ENCODE assay signal across 8 cellular contexts in genomic region chr19:34733826-34734600, GRCh38. TPM values are rescaled to one million over a fixed set of nuclear protein-coding genes. Genes with fewer than 3 reads are reported as not detected.
DNase-seq lines count a peak whose midpoint lies in the region; ATAC-seq and TF ChIP-seq lines count a peak whose summit lies in the region.

TSS of gene ZNF181 (plus strand) at chr19:34734243. CDS start at chr19:34735038, 795 bp downstream.

- peaks cover 9 to 22% of the 10 kb centered on the region in 2 donors for H3K4me1 ChIP-seq in ascending aorta
- peaks cover 0 to 6% of the 10 kb centered on the region in 2 donors for H3K4me1 ChIP-seq in aorta (ENCODE audit: control insufficient read depth in 1 of 2, insufficient read depth in 2 of 2, low read length in 2 of 2)

- no peak for TF ChIP-seq CTCF in ascending aorta (IDR thresholded peaks at IDR 0.05)

- peaks cover 23 to 36% of the 10 kb centered on the region in 2 donors for H3K36me3 ChIP-seq in ascending aorta
- H3K36me3 ChIP-seq in aorta (ENCODE audit: control insufficient read depth in 1 of 2, insufficient read depth in 2 of 2, low read length in 1 of 2): peaks cover 3 to 5% of the 10 kb centered on the region in 2 donors

- 0 to 1% methylated on average over 69 of the region's 69 CpGs for WGBS in aorta, 2 donors

- peak; percentile 87 for ATAC-seq in GM18498 (IDR thresholded peaks at IDR 0.05; ENCODE audit: unreplicated experiment)
- peak; percentile 80 for ATAC-seq in HG02885 (IDR thresholded peaks at IDR 0.05; ENCODE audit: poor library complexity, unreplicated experiment)
- peak; percentile 97 for ATAC-seq in aorta (ENCODE audit: low FRiP score)

- no peaks in the 10 kb centered on the region for H3K27me3 ChIP-seq in ascending aorta
- H3K27me3 ChIP-seq in aorta (ENCODE audit: control insufficient read depth in 1 of 2, insufficient read depth in 2 of 2, low read length in 1 of 2): no peaks in the 10 kb centered on the region

- peaks cover 19 to 26% of the 10 kb centered on the region in 2 donors for H3K9me3 ChIP-seq in ascending aorta
- peaks cover 7% of the 10 kb centered on the region for H3K9me3 ChIP-seq in aorta (ENCODE audit: control insufficient read depth, low read length)

- H3K4me3 ChIP-seq in ascending aorta: peak within 1 kb of the TSS; percentile 62 to 94
- H3K4me3 ChIP-seq in aorta (ENCODE audit: low read length in 2 of 2): peak within 1 kb of the TSS; percentile 85 to 95

- H3K27ac ChIP-seq in ascending aorta (peak within 1 kb of the TSS; percentile 97 to 98), aorta (ENCODE audit: low read depth in 1 of 2, low read length in 2 of 2) (peak within 1 kb of the TSS; percentile 95 to 98)

- DNase-seq in NCI-H1694 (lab: John Stamatoyannopoulos, UW): peak; percentile 73
- DNase-seq in T-helper 2 cell: peak; percentile 39 to 94 (median 67)
- peak; percentile 42 to 94 for DNase-seq in ascending aorta (ENCODE audit: low spot score in 2 of 2)
- DNase-seq in hepatic stellate cell (ENCODE audit: low spot score): peak; percentile 85
- peak; percentile 77 for DNase-seq in renal cortical epithelial cell (ENCODE audit: low read depth)
- DNase-seq in aorta: peak; percentile 93 to 94

- intact Hi-C loops in ascending aorta (cut with DNase I): loop anchor here (1.0 kb wide), 2 partner anchors 39 to 57 kb away; partner anchors contain the start of genes SCGB2B2, ZNF302 and ZNF599
- intact Hi-C loops in aorta (cut with DNase I): loop anchor here (2.0 to 5.0 kb wide), 3 partner anchors 38 to 57 kb away; partner anchors contain the start of genes SCGB2B2 (in 2 of the 2), ZNF302 (in 2 of the 2) and ZNF599 (in 2 of the 2)

RNA-seq across cellular contexts. Expression of gene ZNF181, which starts in this region (rescaled TPM):
- total RNA-seq in ascending aorta (1.9 TPM), renal cortical epithelial cell (14.4 and 20.7 TPM in 2 replicates), aorta (10 to 100 TPM; 10.7 to 12.7 TPM)
- 10 to 100 TPM in 1 of 2 donors, 1 to 10 TPM in 1; 3.5 to 19.9 TPM for polyA plus RNA-seq in aorta

Comparison
In these comparisons a context has a peak if more than half of its experiments do, and no peak if none do; other contexts are left out.
1. Peak in every context shown above with its lines: DNase-seq, ATAC-seq, H3K4me3 ChIP-seq and H3K27ac ChIP-seq.